Comparison of ENCODE assay signal across 29 cellular contexts in the genomic region with DNA sequence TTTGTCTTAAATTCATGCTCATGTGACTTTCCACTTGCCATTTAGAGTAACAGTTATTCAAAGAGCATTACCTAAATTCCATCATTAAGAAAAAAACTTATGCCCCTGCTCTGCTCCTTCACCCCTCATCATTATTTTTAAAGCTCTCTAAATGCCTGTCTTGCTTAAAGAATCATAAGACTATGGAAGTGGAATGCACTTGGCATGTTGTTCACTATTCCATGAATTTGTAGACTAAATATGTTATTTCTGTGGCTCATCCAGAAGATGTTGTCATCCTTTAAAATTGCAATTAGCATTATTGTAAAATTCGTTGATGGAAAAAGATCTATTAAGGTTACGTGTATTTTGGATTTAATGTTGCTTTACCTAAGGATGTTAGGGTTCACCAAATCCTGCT.
DNase-seq lines count a peak whose midpoint lies in the region; ATAC-seq and TF ChIP-seq lines count a peak whose summit lies in the region.
"Had no signal": no experiment of that assay in that cellular context is flagged by ENCODE, and none has a peak within 500 bp of the region (broad histone marks: within the 10 kb centered on the region; RNA-seq: fewer than 3 reads in every experiment).

No MANE protein-coding gene starts in this region.

- no peak overlapping the region for H2BK120ac ChIP-seq in mesenchymal stem cell (ENCODE audit: low read depth, low read length)

- TF ChIP-seq CTCF in GM10248 (IDR thresholded peaks at IDR 0.05; ENCODE audit: control extremely low read depth, extremely low read depth, low read depth, missing control alignments) (no peak), progenitor cell of endocrine pancreas (IDR thresholded peaks at IDR 0.05; ENCODE audit: unreplicated experiment) (no peak)

- no peak overlapping the region for H3K27ac Mint-ChIP-seq in progenitor cell of endocrine pancreas
- H3K27ac Mint-ChIP-seq: effector memory CD8-positive, alpha-beta T cell; neural progenitor cell; stimulated activated memory B cell treated with anti-CD40 and anti-IgM and Interleukin-4, amounts not matched to agents 10 μg/mL and 1 μg/mL and 100 μg/mL, for 72 hours; T-helper 17 cell had no signal

- no peak overlapping the region for H2AK5ac ChIP-seq in mesenchymal stem cell (ENCODE audit: low read length, severe bottlenecking)

- no peak overlapping the region for H2BK5ac ChIP-seq in mesenchymal stem cell (ENCODE audit: low read depth, low read length, poor library complexity, severe bottlenecking)

- H3K4me1 ChIP-seq in mesenchymal stem cell (ENCODE audit: control insufficient read depth, insufficient read depth, low read depth, low read length) = peaks cover 4% of the 10 kb centered on the region
- H3K4me1 ChIP-seq: BE2C had no signal

- no peaks in the 10 kb centered on the region for H3K27me3 Mint-ChIP-seq in progenitor cell of endocrine pancreas
- H3K27me3 Mint-ChIP-seq in activated T-cell treated with anti-CD3 and anti-CD28 coated beads, Interleukin-2, amount 50 U/mL, for 4 hours (ENCODE audit: low read depth) = peaks cover 11% of the 10 kb centered on the region

- H3K4me3 ChIP-seq in mesenchymal stem cell (ENCODE audit: insufficient read depth in 1 of 2, low read depth in 1 of 2, low read length in 2 of 2) = peak overlapping the region in 1 of 2 experiments; percentile 76
- H3K4me3 ChIP-seq: A549, body of pancreas, neural progenitor cell had no signal

- H2BK12ac ChIP-seq in mesenchymal stem cell (ENCODE audit: low read length in 2 of 2) = no peak overlapping the region

- no peak overlapping the region for H3K4me2 ChIP-seq in mesenchymal stem cell (ENCODE audit: low read length, poor library complexity, severe bottlenecking)
- H3K4me2 ChIP-seq: A549 had no signal

- H3K36me3 ChIP-seq in mesenchymal stem cell (ENCODE audit: control insufficient read depth in 1 of 2, insufficient read depth in 2 of 2, low read depth in 1 of 2, low read length in 2 of 2) = no peaks in the 10 kb centered on the region
- H3K36me3 ChIP-seq: BE2C, neural progenitor cell had no signal

- H2BK15ac ChIP-seq in mesenchymal stem cell (ENCODE audit: low read depth, poor library complexity, severe bottlenecking) = no peak overlapping the region

- no peak for ATAC-seq in activated T-cell treated with anti-CD3 and anti-CD28 coated beads, Interleukin-2, amount 50 U/mL, for 4 hours
- ATAC-seq in HG02588 (IDR thresholded peaks at IDR 0.05; ENCODE audit: unreplicated experiment) = no peak
- ATAC-seq: A549; body of pancreas; effector memory CD8-positive, alpha-beta T cell; HCT116; SK-N-SH treated with all-trans-retinoic acid at 6 μM for 48 hours; stimulated activated memory B cell treated with anti-CD40 and anti-IgM and Interleukin-4, amounts not matched to agents 10 μg/mL and 1 μg/mL and 100 μg/mL, for 72 hours; T-helper 17 cell had no signal

- H3K4ac ChIP-seq in mesenchymal stem cell (ENCODE audit: low read depth in 1 of 2, low read length in 2 of 2) = no peak overlapping the region

- peak; percentile 35 for DNase-seq in GM03348 (ENCODE audit: low spot score)
- DNase-seq in mesenchymal stem cell = no peak
- no peak for DNase-seq in GM10248 (ENCODE audit: extremely low spot score)
- no peak for DNase-seq in progenitor cell of endocrine pancreas (ENCODE audit: low spot score, unreplicated experiment)
- DNase-seq in activated T-cell treated with anti-CD3 and anti-CD28 coated beads, Interleukin-2, amount 50 U/mL, for 4 hours = no peak
- DNase-seq: activated gamma-delta T cell; activated T-cell treated with anti-CD3 and anti-CD28 coated beads, Interleukin-2, amount 50 U/mL, for 1 hour; BE2C; body of pancreas; cerebellar nuclear complex; effector memory CD8-positive, alpha-beta T cell; erythroblast; Karpas-422; left cardiac atrium; mammary epithelial cell; NCI-H1436 treated with DMSO at 0.1 percent for 48 hours; NCI-H2107; NCI-H446 treated with DMSO at 0.1 percent for 48 hours; OCI-M1; stimulated activated CD4-positive, alpha-beta T cell treated with anti-CD3 and anti-CD28 coated beads, Interleukin-4, amount 100 ng/mL, for 4 hours; T-helper 17 cell had no signal

- CTCF ChIA-PET in GM10248 (lab: Yijun Ruan, JAX) = no interaction called here

- no peak overlapping the region for H4K8ac ChIP-seq in mesenchymal stem cell (ENCODE audit: low read length)

- H3K9me3 ChIP-seq in mesenchymal stem cell (ENCODE audit: control insufficient read depth, low read length) = no peaks in the 10 kb centered on the region
- H3K9me3 ChIP-seq: A549, BE2C, body of pancreas had no signal

- H3K27me3 ChIP-seq in mesenchymal stem cell (ENCODE audit: control insufficient read depth in 1 of 2, insufficient read depth in 1 of 2, low read length in 2 of 2) = no peaks in the 10 kb centered on the region
- H3K27me3 ChIP-seq: BE2C, body of pancreas, neural progenitor cell had no signal

- POLR2A ChIA-PET in GM10248 (lab: Yijun Ruan, JAX) = no interaction called here

- H3K36me3 Mint-ChIP-seq in progenitor cell of endocrine pancreas (ENCODE audit: insufficient read depth) = no peaks in the 10 kb centered on the region
- no peaks in the 10 kb centered on the region for H3K36me3 Mint-ChIP-seq in activated T-cell treated with anti-CD3 and anti-CD28 coated beads, Interleukin-2, amount 50 U/mL, for 4 hours (ENCODE audit: insufficient read depth)
- H3K36me3 Mint-ChIP-seq: neural progenitor cell; stimulated activated memory B cell treated with anti-CD40 and anti-IgM and Interleukin-4, amounts not matched to agents 10 μg/mL and 1 μg/mL and 100 μg/mL, for 72 hours had no signal

- no peak overlapping the region for H3K4me3 Mint-ChIP-seq in progenitor cell of endocrine pancreas (ENCODE audit: low read depth)
- H3K4me3 Mint-ChIP-seq in activated T-cell treated with anti-CD3 and anti-CD28 coated beads, Interleukin-2, amount 50 U/mL, for 4 hours = no peak overlapping the region
- H3K4me3 Mint-ChIP-seq: effector memory CD8-positive, alpha-beta T cell; neural progenitor cell; stimulated activated memory B cell treated with anti-CD40 and anti-IgM and Interleukin-4, amounts not matched to agents 10 μg/mL and 1 μg/mL and 100 μg/mL, for 72 hours; T-helper 17 cell had no signal

- 87% methylated on average over 2 of the region's 2 CpGs for WGBS in mesenchymal stem cell

- H3K79me1 ChIP-seq in mesenchymal stem cell (replicated peaks; ENCODE audit: low read length, poor library complexity, severe bottlenecking) = peaks cover 20% of the 10 kb centered on the region

- H3K27ac ChIP-seq in cingulate gyrus (ENCODE audit: low read depth, low read length) (peak overlapping the region; percentile 80), mesenchymal stem cell (ENCODE audit: low read length, poor library complexity, severe bottlenecking) (no peak overlapping the region), temporal lobe (ENCODE audit: low read depth, low read length) (peak overlapping the region; percentile 51)
- H3K27ac ChIP-seq: A549, body of pancreas, neural progenitor cell had no signal

- H3K14ac ChIP-seq in mesenchymal stem cell (ENCODE audit: low read length in 2 of 2) = no peak overlapping the region

- H3K23ac ChIP-seq in mesenchymal stem cell (ENCODE audit: low read length in 2 of 2) = no peak overlapping the region

- H4K91ac ChIP-seq in mesenchymal stem cell (ENCODE audit: low read length) = no peak overlapping the region

- no peak overlapping the region for H3K18ac ChIP-seq in mesenchymal stem cell (ENCODE audit: low read depth in 1 of 2, low read length in 2 of 2)

- peaks cover 19% of the 10 kb centered on the region for H3K4me1 Mint-ChIP-seq in progenitor cell of endocrine pancreas (ENCODE audit: low read depth)
- H3K4me1 Mint-ChIP-seq in activated T-cell treated with anti-CD3 and anti-CD28 coated beads, Interleukin-2, amount 50 U/mL, for 4 hours (ENCODE audit: low read depth) = no peaks in the 10 kb centered on the region
- H3K4me1 Mint-ChIP-seq: T-helper 17 cell had no signal

- no peak overlapping the region for H2AFZ ChIP-seq in mesenchymal stem cell (ENCODE audit: low read depth, low read length)
- H2AFZ ChIP-seq: neural progenitor cell had no signal

- peak overlapping the region; percentile 89 for H3K9ac ChIP-seq in mesenchymal stem cell (ENCODE audit: low read length)
- H3K9ac ChIP-seq: neural progenitor cell had no signal

- H3K9me3 Mint-ChIP-seq in progenitor cell of endocrine pancreas (ENCODE audit: low read depth) = no peaks in the 10 kb centered on the region
- H3K9me3 Mint-ChIP-seq in activated T-cell treated with anti-CD3 and anti-CD28 coated beads, Interleukin-2, amount 50 U/mL, for 4 hours = no peaks in the 10 kb centered on the region
- H3K9me3 Mint-ChIP-seq: effector memory CD8-positive, alpha-beta T cell; stimulated activated memory B cell treated with anti-CD40 and anti-IgM and Interleukin-4, amounts not matched to agents 10 μg/mL and 1 μg/mL and 100 μg/mL, for 72 hours had no signal
